In genomic region chr11:108912587-108912986, GRCh38 we compare ENCODE assay signal across 31 cellular contexts.
A peak's percentile ranks its signal among the peaks of the same experiment; 100 is the strongest.
DNase-seq lines count a peak whose midpoint lies in the region; ATAC-seq, FAIRE-seq and TF ChIP-seq lines count a peak whose summit lies in the region.
"Had no signal": no experiment of that assay in that cellular context is flagged by ENCODE, and none has a peak within 500 bp of the region (broad histone marks: within the 10 kb centered on the region; RNA-seq: fewer than 3 reads in every experiment).

No MANE protein-coding gene starts in this region.

- in situ Hi-C loops in mammary epithelial cell (cut with MboI; ENCODE audit: low sequenced_read_pairs in 2 of 2) = no loop called here

- no peaks in the 10 kb centered on the region for H3K36me3 ChIP-seq in mammary epithelial cell (ENCODE audit: insufficient read depth, low read length)
- no peaks in the 10 kb centered on the region for H3K36me3 ChIP-seq in bronchial epithelial cell (ENCODE audit: control insufficient read depth, insufficient read depth, low read length)
- H3K36me3 ChIP-seq in stomach = no peaks in the 10 kb centered on the region
- H3K36me3 ChIP-seq: esophagus muscularis mucosa, heart right ventricle, prostate gland had no signal

- WGBS in mammary epithelial cell (ENCODE audit: low coverage, missing lambda C conversion rate) = 80% methylated on average over 1 of the region's 1 CpG
- 90 to 97% (median 93%) methylated on average over 1 of the region's 1 CpG for WGBS in stomach, 5 donors

- no peak for TF ChIP-seq POLR2A in stomach (IDR thresholded peaks at IDR 0.05)

- H2AFZ ChIP-seq in mammary epithelial cell (ENCODE audit: low read depth, low read length) = no peak overlapping the region

- TF ChIP-seq EP300 in stomach (IDR thresholded peaks at IDR 0.05) = no peak

- no peaks in the 10 kb centered on the region for H3K27me3 Mint-ChIP-seq in MCF 10A (ENCODE audit: insufficient read depth, unreplicated experiment)
- H3K27me3 Mint-ChIP-seq: activated CD4-positive, alpha-beta T cell treated with anti-CD3 and anti-CD28 coated beads for 36 hours; activated naive CD4-positive, alpha-beta T cell treated with anti-CD3 and anti-CD28 coated beads, Interleukin-2, amount 10 ng/mL, durations not matched to agents 7 days and 5 days; stimulated activated memory B cell treated with anti-CD40 and anti-IgM and Interleukin-4, amounts not matched to agents 10 μg/mL and 1 μg/mL and 100 μg/mL, for 72 hours had no signal

- dilution Hi-C loops in mammary epithelial cell (cut with HindIII; ENCODE audit: low sequenced_read_pairs) = no loop called here

- FAIRE-seq in bronchial epithelial cell (lab: Jason Lieb, UNC) = no peak

- H3K4me3 ChIP-seq in mammary epithelial cell (replicated peaks in 1 of 3; ENCODE audit: insufficient read depth in 1 of 3, low read depth in 2 of 3, low read length in 3 of 3) (no peak overlapping the region), bronchial epithelial cell (ENCODE audit: low read depth, low read length) (no peak overlapping the region), foreskin fibroblast (ENCODE audit: low read depth in 1 of 2, low read length in 2 of 2) (no peak overlapping the region), stomach (no peak overlapping the region)
- H3K4me3 ChIP-seq: esophagus muscularis mucosa, heart right ventricle, prostate gland, testis had no signal

- CTCF ChIA-PET in mammary epithelial cell (lab: Charles Lee; ENCODE audit: low non-redundant PET) = no interaction called here
- CTCF ChIA-PET in MCF 10A (lab: Yijun Ruan, JAX) = no interaction called here

- H3K4me3 Mint-ChIP-seq in MCF 10A (ENCODE audit: unreplicated experiment) = no peak overlapping the region
- H3K4me3 Mint-ChIP-seq: activated CD4-positive, alpha-beta T cell treated with anti-CD3 and anti-CD28 coated beads for 36 hours; activated naive CD4-positive, alpha-beta T cell treated with anti-CD3 and anti-CD28 coated beads, Interleukin-2, amount 10 ng/mL, durations not matched to agents 7 days and 5 days; activated T-cell treated with anti-CD3 and anti-CD28 coated beads, Interleukin-2, amount 50 U/mL, for 4 hours; CD8-positive, alpha-beta T cell; stimulated activated memory B cell treated with anti-CD40 and anti-IgM and Interleukin-4, amounts not matched to agents 10 μg/mL and 1 μg/mL and 100 μg/mL, for 72 hours had no signal

- no peaks in the 10 kb centered on the region for H3K4me1 ChIP-seq in mammary epithelial cell (ENCODE audit: insufficient read depth, low read length)
- H3K4me1 ChIP-seq in stomach = no peaks in the 10 kb centered on the region
- H3K4me1 ChIP-seq: prostate gland, testis had no signal

- POLR2A ChIA-PET in MCF 10A (lab: Yijun Ruan, JAX) = interaction anchor here (0.7 to 0.9 kb wide), 2 partner anchors 35 to 159 kb away, joined by 3 read pairs; no protein-coding TSS in a partner anchor

- H4K20me1 ChIP-seq in mammary epithelial cell (ENCODE audit: insufficient read depth, low read length) = no peaks in the 10 kb centered on the region

- H3K27ac ChIP-seq in mammary epithelial cell (ENCODE audit: insufficient read depth, low read depth, low read length) = no peak overlapping the region
- H3K27ac ChIP-seq in stomach = no peak overlapping the region
- H3K27ac ChIP-seq: 22Rv1, esophagus muscularis mucosa, heart right ventricle, prostate gland, testis had no signal

- ATAC-seq in HG03342 (IDR thresholded peaks at IDR 0.05; ENCODE audit: unreplicated experiment) = no peak
- ATAC-seq: activated CD4-positive, alpha-beta T cell treated with anti-CD3 and anti-CD28 coated beads for 36 hours; activated T-cell treated with anti-CD3 and anti-CD28 coated beads, Interleukin-2, amount 50 U/mL, for 4 hours; CD8-positive, alpha-beta T cell; heart right ventricle; stimulated activated memory B cell treated with anti-CD40 and anti-IgM and Interleukin-4, amounts not matched to agents 10 μg/mL and 1 μg/mL and 100 μg/mL, for 72 hours had no signal

- H3K27me3 ChIP-seq in mammary epithelial cell (ENCODE audit: insufficient read depth, low read length) (no peaks in the 10 kb centered on the region), bronchial epithelial cell (ENCODE audit: control insufficient read depth, insufficient read depth, low read length) (no peaks in the 10 kb centered on the region), stomach (no peaks in the 10 kb centered on the region)
- H3K27me3 ChIP-seq: esophagus muscularis mucosa, heart right ventricle, testis had no signal

- no peaks in the 10 kb centered on the region for H3K9me3 ChIP-seq in mammary epithelial cell (replicated peaks; ENCODE audit: insufficient read depth, low read length)
- no peaks in the 10 kb centered on the region for H3K9me3 ChIP-seq in stomach
- H3K9me3 ChIP-seq: esophagus muscularis mucosa, heart right ventricle, prostate gland, testis had no signal

- BruUV-seq in mammary epithelial cell (replicated peaks; lab: Mats Ljungman, UMichigan) (no TSS peak), MCF 10A (replicated peaks; lab: Mats Ljungman, UMichigan) (no TSS peak)

- TF ChIP-seq CTCF in mammary epithelial cell (conservative IDR thresholded peaks at IDR 0.05 in 1 of 2, IDR thresholded peaks at IDR 0.05 in 1 of 2; ENCODE audit: extremely low read depth in 1 of 2, insufficient read depth in 1 of 2, low read depth in 1 of 2, low read length in 2 of 2) = no peak
- no peak for TF ChIP-seq CTCF in MCF 10A (IDR thresholded peaks at IDR 0.05; ENCODE audit: unreplicated experiment)
- TF ChIP-seq CTCF in bronchial epithelial cell (IDR thresholded peaks at IDR 0.05; ENCODE audit: insufficient read depth, low read length, severe bottlenecking) = no peak
- no peak for TF ChIP-seq CTCF in foreskin fibroblast (IDR thresholded peaks at IDR 0.05; ENCODE audit: low read depth, low read length)
- no peak for TF ChIP-seq CTCF in stomach (IDR thresholded peaks at IDR 0.05)

- H3K9ac ChIP-seq in mammary epithelial cell (ENCODE audit: insufficient read depth, low read length) = no peak overlapping the region

- H3K36me3 Mint-ChIP-seq in MCF 10A (ENCODE audit: insufficient read depth, unreplicated experiment) = peaks cover 3% of the 10 kb centered on the region

- peak; percentile 23 for DNase-seq in mammary epithelial cell
- DNase-seq in MCF 10A (ENCODE audit: unreplicated experiment) = no peak
- peak; percentile 66 for DNase-seq in bronchial epithelial cell (ENCODE audit: low read depth)
- peak; percentile 57 to 74 for DNase-seq in foreskin fibroblast
- no peak for DNase-seq in SIG-M5 (lab: John Stamatoyannopoulos, UW)
- no peak for DNase-seq in stomach
- DNase-seq in NCI-H82 treated with DMSO at 0.1 percent for 48 hours (lab: John Stamatoyannopoulos, UW; ENCODE audit: unreplicated experiment) = no peak
- DNase-seq: activated CD4-positive, alpha-beta T cell treated with anti-CD3 and anti-CD28 coated beads for 36 hours; activated CD8-positive, alpha-beta memory T cell treated with anti-CD3 and anti-CD28 coated beads for 24 hours; activated naive CD4-positive, alpha-beta T cell treated with anti-CD3 and anti-CD28 coated beads, Interleukin-2, amount 10 ng/mL, durations not matched to agents 7 days and 5 days; activated T-cell treated with anti-CD3 and anti-CD28 coated beads, Interleukin-2, amount 50 U/mL, for 4 hours; AML-193; aorta; CD8-positive, alpha-beta T cell; cerebellar nuclear complex; effector CD4-positive, alpha-beta T cell; H7; heart right ventricle; KG1; MV-4-11; NCI-H1694; NCI-H2227 treated with DMSO at 0.1 percent for 48 hours; NCI-H82; SHP77; stimulated activated CD4-positive, alpha-beta T cell treated with anti-CD3 and anti-CD28 coated beads, Interleukin-2, amount 100 ng/mL, for 24 hours; testis had no signal

- no peaks in the 10 kb centered on the region for H3K9me3 Mint-ChIP-seq in MCF 10A (ENCODE audit: unreplicated experiment)
- H3K9me3 Mint-ChIP-seq: activated naive CD4-positive, alpha-beta T cell treated with anti-CD3 and anti-CD28 coated beads, Interleukin-2, amount 10 ng/mL, durations not matched to agents 7 days and 5 days; activated T-cell treated with anti-CD3 and anti-CD28 coated beads, Interleukin-2, amount 50 U/mL, for 4 hours; CD8-positive, alpha-beta T cell; stimulated activated memory B cell treated with anti-CD40 and anti-IgM and Interleukin-4, amounts not matched to agents 10 μg/mL and 1 μg/mL and 100 μg/mL, for 72 hours had no signal

- no peaks in the 10 kb centered on the region for H3K79me2 ChIP-seq in mammary epithelial cell (ENCODE audit: insufficient read depth, low read length)

- H3K27ac Mint-ChIP-seq in MCF 10A (ENCODE audit: low read depth, unreplicated experiment) = no peak overlapping the region
- H3K27ac Mint-ChIP-seq: activated CD4-positive, alpha-beta T cell treated with anti-CD3 and anti-CD28 coated beads for 36 hours; activated naive CD4-positive, alpha-beta T cell treated with anti-CD3 and anti-CD28 coated beads, Interleukin-2, amount 10 ng/mL, durations not matched to agents 7 days and 5 days; CD8-positive, alpha-beta T cell; stimulated activated memory B cell treated with anti-CD40 and anti-IgM and Interleukin-4, amounts not matched to agents 10 μg/mL and 1 μg/mL and 100 μg/mL, for 72 hours had no signal

- intact Hi-C loops in mammary epithelial cell (cut with micrococcal nuclease) = no loop called here
- intact Hi-C loops in MCF 10A (cut with micrococcal nuclease) = no loop called here
- intact Hi-C loops in stomach (cut with DNase I; ENCODE audit: low total_unique reads) = no loop called here

- H3K4me2 ChIP-seq in mammary epithelial cell (ENCODE audit: insufficient read depth, low read depth, low read length) = no peak overlapping the region

- peaks cover 14% of the 10 kb centered on the region for H3K4me1 Mint-ChIP-seq in MCF 10A (ENCODE audit: insufficient read depth, unreplicated experiment)
- H3K4me1 Mint-ChIP-seq: activated naive CD4-positive, alpha-beta T cell treated with anti-CD3 and anti-CD28 coated beads, Interleukin-2, amount 10 ng/mL, durations not matched to agents 7 days and 5 days; stimulated activated memory B cell treated with anti-CD40 and anti-IgM and Interleukin-4, amounts not matched to agents 10 μg/mL and 1 μg/mL and 100 μg/mL, for 72 hours had no signal

Comparison
In these comparisons a context has a peak if more than half of its experiments do, and no peak if none do; other contexts are left out.
1. DNase-seq: peak in mammary epithelial cell (single experiment), bronchial epithelial cell (single experiment) and foreskin fibroblast (2 of 2); none in MCF 10A (single experiment), SIG-M5 (single experiment), stomach (single experiment) and NCI-H82 treated with DMSO at 0.1 percent for 48 hours (single experiment).